In the genomic region with DNA sequence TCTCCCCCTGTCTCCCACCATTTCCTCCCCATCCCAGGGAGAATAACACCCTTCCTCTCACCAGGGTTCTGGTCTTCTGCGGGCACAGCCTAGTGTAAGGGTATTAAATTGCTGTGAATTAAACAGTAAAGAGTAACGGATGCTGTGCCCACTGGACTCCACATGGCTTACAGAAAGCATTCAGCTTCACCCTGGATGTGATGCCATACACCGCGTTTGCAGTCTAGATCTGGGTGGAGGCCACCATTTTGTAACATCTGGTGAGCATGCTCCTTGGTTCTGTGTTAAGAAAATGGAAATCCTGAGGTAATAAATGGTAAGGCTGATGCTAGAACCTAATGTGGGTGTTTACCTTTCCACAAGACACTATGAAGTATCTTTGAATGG, we compare ENCODE assay signal across 27 cellular contexts.
"Had no signal": no experiment of that assay in that cellular context is flagged by ENCODE, and none has a peak within 500 bp of the region (broad histone marks: within the 10 kb centered on the region; RNA-seq: fewer than 3 reads in every experiment).

No MANE protein-coding gene starts in this region.

- DNase-seq: activated CD4-positive, alpha-beta memory T cell treated with anti-CD3 and anti-CD28 coated beads, Interleukin-2, amount 10 ng/mL, durations not matched to agents 7 days and 5 days; activated CD4-positive, alpha-beta T cell treated with anti-CD3 and anti-CD28 coated beads for 36 hours; activated CD4-positive, alpha-beta T cell treated with anti-CD3 and anti-CD28 coated beads, Interleukin-2, amount 50 U/mL, for 1 hour; activated effector memory CD4-positive, alpha-beta T cell treated with anti-CD3 and anti-CD28 coated beads, Interleukin-2, amount 50 U/mL, for 16 hours; activated naive CD4-positive, alpha-beta T cell treated with Interleukin-2 at 50 U/mL for 16 hours; activated naive CD8-positive, alpha-beta T cell treated with anti-CD3 and anti-CD28 coated beads, Interleukin-2, amount 50 U/mL, for 24 hours; activated T-cell treated with anti-CD3 and anti-CD28 coated beads, Interleukin-2, amount 50 U/mL, for 4 hours; amniotic stem cell; body of pancreas; KG1; NCI-H1092; NCI-H1417; NCI-H1930; NCI-H2171 treated with DMSO at 0.1 percent for 48 hours; NCI-H345; NCI-H510A; NCI-H526 treated with DMSO at 0.1 percent for 48 hours; NCI-H82; OCI-M1; RPMI8226; T-helper 2 cell; T1000 had no signal

- H3K9me3 ChIP-seq: ascending aorta had no signal

- H3K27me3 ChIP-seq: ascending aorta, body of pancreas had no signal

- H3K36me3 ChIP-seq: ascending aorta had no signal

- ATAC-seq: activated CD4-positive, alpha-beta T cell treated with anti-CD3 and anti-CD28 coated beads for 36 hours; activated naive CD4-positive, alpha-beta T cell treated with anti-CD3 and anti-CD28 coated beads, Interleukin-2, amount 50 U/mL, for 72 hours; activated naive CD8-positive, alpha-beta T cell treated with anti-CD3 and anti-CD28 coated beads, Interleukin-2, amount 50 U/mL, for 24 hours; activated T-cell treated with anti-CD3 and anti-CD28 coated beads, Interleukin-2, amount 50 U/mL, for 4 hours; body of pancreas; Panc1; Right ventricle myocardium inferior; T-cell had no signal

- H3K4me3 ChIP-seq: ascending aorta, body of pancreas had no signal

- H3K27ac ChIP-seq: ascending aorta, body of pancreas had no signal
